Comparison of ENCODE assay signal across 1 cellular context in genomic region chr1:170618418-170618817, GRCh38.
TF ChIP-seq lines count a peak whose summit lies in the region.

No MANE protein-coding gene starts in this region.

TF ChIP-seq in SK-N-SH, 30 proteins besides CTCF, POLR2A, EP300 and RAD21 (continued from another document):
- no peak for TF ChIP-seq FOSL2 (IDR thresholded peaks at IDR 0.05; ENCODE audit: borderline replicate concordance, low read depth)
- TF ChIP-seq EZH2phosphoT487 (IDR thresholded peaks at IDR 0.05; ENCODE audit: borderline replicate concordance, low read depth), result no peak
- no peak for TF ChIP-seq RXRA (IDR thresholded peaks at IDR 0.05; ENCODE audit: borderline replicate concordance, low read depth)
- TF ChIP-seq YY1 (IDR thresholded peaks at IDR 0.05; ENCODE audit: low read depth), result no peak
- no peak for TF ChIP-seq MAX (IDR thresholded peaks at IDR 0.05; ENCODE audit: low read depth)
- TF ChIP-seq RFX5 (IDR thresholded peaks at IDR 0.05; ENCODE audit: low read length), result no peak
- TF ChIP-seq NFIC (IDR thresholded peaks at IDR 0.05; ENCODE audit: borderline replicate concordance), result no peak
- no peak for TF ChIP-seq MEF2A (IDR thresholded peaks at IDR 0.05; ENCODE audit: borderline replicate concordance, low read depth)
- no peak for TF ChIP-seq FOXM1 (IDR thresholded peaks at IDR 0.05; ENCODE audit: low read depth)
- TF ChIP-seq TCF12 (IDR thresholded peaks at IDR 0.05), result no peak
- TF ChIP-seq ZBTB33 (IDR thresholded peaks at IDR 0.05; ENCODE audit: borderline replicate concordance, low read depth), result no peak
- TF ChIP-seq SMC3 (IDR thresholded peaks at IDR 0.05; ENCODE audit: low read depth, low read length), result no peak
